Comparison of ENCODE assay signal across 15 cellular contexts in the genomic region with DNA sequence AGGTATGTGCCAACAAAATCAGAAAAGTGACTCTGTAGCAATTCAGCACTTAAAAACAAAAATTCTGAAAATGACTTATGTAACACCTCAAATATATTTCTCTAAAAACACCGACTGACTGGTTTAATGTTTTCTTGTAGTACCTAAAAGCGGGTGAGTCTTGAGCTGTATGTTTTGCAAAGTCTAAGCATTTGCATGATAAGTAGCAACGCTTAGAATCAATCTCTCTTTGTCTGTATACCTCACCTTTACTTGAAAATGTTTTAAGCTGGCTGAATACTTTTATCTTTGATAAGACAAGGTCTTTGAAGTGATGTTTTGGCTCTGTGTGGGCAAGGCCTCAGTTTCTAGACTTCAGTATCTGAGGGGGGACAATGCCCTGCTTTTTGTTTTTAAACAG. TPM values are rescaled to one million over a fixed set of nuclear protein-coding genes. Genes with fewer than 3 reads are reported as not detected.
DNase-seq lines count a peak whose midpoint lies in the region; TF ChIP-seq lines count a peak whose summit lies in the region.
"Had no signal": no experiment of that assay in that cellular context is flagged by ENCODE, and none has a peak within 500 bp of the region (broad histone marks: within the 10 kb centered on the region; RNA-seq: fewer than 3 reads in every experiment).

No MANE protein-coding gene starts in this region.

- 69 to 84% methylated on average over 3 of the region's 3 CpGs for WGBS in transverse colon (ENCODE audit: low coverage in 1 of 2), 2 donors
- WGBS in testis, 2 donors = 70 to 81% methylated on average over 3 of the region's 3 CpGs
- 67 to 72% methylated on average over 3 of the region's 3 CpGs for WGBS in lower leg skin, 2 donors

- H3K4me1 ChIP-seq in transverse colon (peaks cover 5 to 69% (median 17%) of the 10 kb centered on the region in 4 donors), testis (peaks cover under 1% of the 10 kb centered on the region)
- H3K4me1 ChIP-seq: parathyroid adenoma had no signal

- no peaks in the 10 kb centered on the region for H3K9me3 Mint-ChIP-seq in activated naive CD4-positive, alpha-beta T cell treated with anti-CD3 and anti-CD28 coated beads, Interleukin-2, amount 50 U/mL, for 24 hours
- no peaks in the 10 kb centered on the region for H3K9me3 Mint-ChIP-seq in activated T-helper 1 cell treated with anti-CD3 and anti-CD28 coated beads, Interleukin-12 subunit alpha, Interleukin-12 subunit beta, Interleukin-2, Interleukin-4 antibody, amounts not matched to agents 30 ng/mL and 10 ng/mL and 1 ng/mL, durations not matched to agents 14 hours and 24 hours and 36 hours
- H3K9me3 Mint-ChIP-seq: mesothelial cell of epicardium had no signal

- TF ChIP-seq EP300 in transverse colon (IDR thresholded peaks at IDR 0.05; ENCODE audit: low read depth) = no peak

- H3K27me3 Mint-ChIP-seq in activated naive CD4-positive, alpha-beta T cell treated with anti-CD3 and anti-CD28 coated beads, Interleukin-2, amount 50 U/mL, for 24 hours = no peaks in the 10 kb centered on the region
- H3K27me3 Mint-ChIP-seq in activated T-helper 1 cell treated with anti-CD3 and anti-CD28 coated beads, Interleukin-12 subunit alpha, Interleukin-12 subunit beta, Interleukin-2, Interleukin-4 antibody, amounts not matched to agents 30 ng/mL and 10 ng/mL and 1 ng/mL, durations not matched to agents 14 hours and 24 hours and 36 hours (ENCODE audit: insufficient read depth) = peaks cover 1% of the 10 kb centered on the region

- H3K4me3 Mint-ChIP-seq in activated naive CD4-positive, alpha-beta T cell treated with anti-CD3 and anti-CD28 coated beads, Interleukin-2, amount 50 U/mL, for 24 hours = peak overlapping the region; percentile 87
- peak overlapping the region; percentile 80 for H3K4me3 Mint-ChIP-seq in activated T-helper 1 cell treated with anti-CD3 and anti-CD28 coated beads, Interleukin-12 subunit alpha, Interleukin-12 subunit beta, Interleukin-2, Interleukin-4 antibody, amounts not matched to agents 30 ng/mL and 10 ng/mL and 1 ng/mL, durations not matched to agents 14 hours and 24 hours and 36 hours
- H3K4me3 Mint-ChIP-seq: mesothelial cell of epicardium had no signal

- no peak for TF ChIP-seq POLR2A in transverse colon (IDR thresholded peaks at IDR 0.05)
- TF ChIP-seq POLR2A in testis (IDR thresholded peaks at IDR 0.05) = no peak
- no peak for TF ChIP-seq POLR2A in lower leg skin (IDR thresholded peaks at IDR 0.05)

- H3K27me3 ChIP-seq in layer of hippocampus (ENCODE audit: control insufficient read depth, insufficient read depth, low read length) = no peaks in the 10 kb centered on the region
- no peaks in the 10 kb centered on the region for H3K27me3 ChIP-seq in transverse colon
- no peaks in the 10 kb centered on the region for H3K27me3 ChIP-seq in testis
- H3K27me3 ChIP-seq: adrenal gland had no signal

- H3K36me3 ChIP-seq in transverse colon (no peaks in the 10 kb centered on the region), testis (ENCODE audit: low read depth, missing control alignments) (no peaks in the 10 kb centered on the region)

- peaks cover 21% of the 10 kb centered on the region for H3K36me3 Mint-ChIP-seq in activated naive CD4-positive, alpha-beta T cell treated with anti-CD3 and anti-CD28 coated beads, Interleukin-2, amount 50 U/mL, for 24 hours
- H3K36me3 Mint-ChIP-seq in activated T-helper 1 cell treated with anti-CD3 and anti-CD28 coated beads, Interleukin-12 subunit alpha, Interleukin-12 subunit beta, Interleukin-2, Interleukin-4 antibody, amounts not matched to agents 30 ng/mL and 10 ng/mL and 1 ng/mL, durations not matched to agents 14 hours and 24 hours and 36 hours (ENCODE audit: low read depth) = peaks cover 75% of the 10 kb centered on the region

- H3K4me3 ChIP-seq in transverse colon (no peak overlapping the region), testis (no peak overlapping the region), lower leg skin (ENCODE audit: low read depth, poor library complexity, severe bottlenecking) (no peak overlapping the region)
- H3K4me3 ChIP-seq: adrenal gland had no signal

- H3K9me3 ChIP-seq in transverse colon = no peaks in the 10 kb centered on the region
- no peaks in the 10 kb centered on the region for H3K9me3 ChIP-seq in testis
- H3K9me3 ChIP-seq: adrenal gland had no signal

- in situ Hi-C loops in transverse colon (cut with MboI; ENCODE audit: low pct_ligation_motif_present in 1 of 4, low pct_unique_long_range_greater_than_20kb in 1 of 4, low sequenced_read_pairs in 3 of 4) = loop anchor here in 1 of 4 donors (10.0 kb wide), 1 partner anchor 94 kb away; no protein-coding TSS in a partner anchor

- H3K27ac Mint-ChIP-seq in activated naive CD4-positive, alpha-beta T cell treated with anti-CD3 and anti-CD28 coated beads, Interleukin-2, amount 50 U/mL, for 24 hours = peak overlapping the region; percentile 99
- peak overlapping the region; percentile 79 for H3K27ac Mint-ChIP-seq in activated T-helper 1 cell treated with anti-CD3 and anti-CD28 coated beads, Interleukin-12 subunit alpha, Interleukin-12 subunit beta, Interleukin-2, Interleukin-4 antibody, amounts not matched to agents 30 ng/mL and 10 ng/mL and 1 ng/mL, durations not matched to agents 14 hours and 24 hours and 36 hours

- H3K4me1 Mint-ChIP-seq in activated naive CD4-positive, alpha-beta T cell treated with anti-CD3 and anti-CD28 coated beads, Interleukin-2, amount 50 U/mL, for 24 hours = peaks cover 86% of the 10 kb centered on the region
- peaks cover 95% of the 10 kb centered on the region for H3K4me1 Mint-ChIP-seq in activated T-helper 1 cell treated with anti-CD3 and anti-CD28 coated beads, Interleukin-12 subunit alpha, Interleukin-12 subunit beta, Interleukin-2, Interleukin-4 antibody, amounts not matched to agents 30 ng/mL and 10 ng/mL and 1 ng/mL, durations not matched to agents 14 hours and 24 hours and 36 hours (ENCODE audit: low read depth)

- intact Hi-C loops in activated T-helper 1 cell treated with anti-CD3 and anti-CD28 coated beads, Interleukin-12 subunit alpha, Interleukin-12 subunit beta, Interleukin-2, Interleukin-4 antibody, amounts not matched to agents 30 ng/mL and 10 ng/mL and 1 ng/mL, durations not matched to agents 14 hours and 24 hours and 36 hours (cut with micrococcal nuclease) = loop anchor here (10.0 kb wide), 1 partner anchor 666 kb away; the partner anchor contains the start of gene H3-3A
- intact Hi-C loops in transverse colon (cut with DNase I; ENCODE audit: low total_unique reads) = no loop called here
- intact Hi-C loops in testis (cut with DNase I; ENCODE audit: low total_unique reads) = loop anchor here (10.0 kb wide), 1 partner anchor 86 kb away; no protein-coding TSS in a partner anchor
- intact Hi-C loops in lower leg skin (cut with DNase I; ENCODE audit: low total_unique reads) = loop anchor here (10.0 kb wide), 1 partner anchor 94 kb away; no protein-coding TSS in a partner anchor

- H3K27ac ChIP-seq in layer of hippocampus (ENCODE audit: low read depth, low read length) (peak overlapping the region; percentile 39), transverse colon (peak overlapping the region; percentile 21 to 56 (median 40)), testis (no peak overlapping the region)
- H3K27ac ChIP-seq: adrenal gland, parathyroid adenoma had no signal

- DNase-seq in activated naive CD4-positive, alpha-beta T cell (lab: John Stamatoyannopoulos, UW) = no peak
- DNase-seq in activated T-helper 1 cell treated with anti-CD3 and anti-CD28 coated beads, Interleukin-12 subunit alpha, Interleukin-12 subunit beta, Interleukin-2, Interleukin-4 antibody, amounts not matched to agents 30 ng/mL and 10 ng/mL and 1 ng/mL, durations not matched to agents 14 hours and 24 hours and 36 hours (ENCODE audit: low spot score) = no peak
- DNase-seq in transverse colon (no peak), testis (no peak), GM19238 (ENCODE audit: insufficient read length, low spot score) (no peak), lower leg skin (ENCODE audit: low spot score in 2 of 2) (no peak)
- DNase-seq: adrenal gland, DMS79, NCI-H1092 treated with DMSO at 0.1 percent for 48 hours, NCI-H446, PC-3 had no signal

- TF ChIP-seq CTCF in transverse colon (IDR thresholded peaks at IDR 0.05) (no peak), testis (IDR thresholded peaks at IDR 0.05) (no peak), lower leg skin (IDR thresholded peaks at IDR 0.05) (no peak)

RNA-seq across cellular contexts. Expression of gene ITPKB, which starts 8.3 kb away (rescaled TPM):
- 38.3 and 38.5 TPM in 2 replicates for total RNA-seq in activated T-helper 1 cell treated with anti-CD3 and anti-CD28 coated beads, Interleukin-12 subunit alpha, Interleukin-12 subunit beta, Interleukin-2, Interleukin-4 antibody, amounts not matched to agents 30 ng/mL and 10 ng/mL and 1 ng/mL, durations not matched to agents 14 hours and 24 hours and 36 hours
- total RNA-seq in transverse colon = 10 to 100 TPM; 14.3 to 57.6 (median 23.7) TPM
- 10 to 100 TPM; 13.5 to 18.0 TPM for total RNA-seq in testis
- 11.4 TPM for polyA plus RNA-seq in testis (ENCODE audit: insufficient read depth, low read depth, low replicate concordance)
- total RNA-seq in lower leg skin = 10 to 100 TPM; 39.3 to 57.2 (median 44.1) TPM

Comparison
In these comparisons a context has a peak if more than half of its experiments do, and no peak if none do; other contexts are left out.
1. H3K27ac ChIP-seq: peak in layer of hippocampus (single experiment) and transverse colon (4 of 4); none in testis (0 of 2).